27 cellular contexts compared by ENCODE assay signal in genomic region chr4:95102391-95102790, GRCh38.
"Had no signal": no experiment of that assay in that cellular context is flagged by ENCODE, and none has a peak within 500 bp of the region (broad histone marks: within the 10 kb centered on the region; RNA-seq: fewer than 3 reads in every experiment).

No MANE protein-coding gene starts in this region.

- H3K27me3 ChIP-seq: colonic mucosa, esophagus squamous epithelium, gastroesophageal sphincter, sigmoid colon had no signal

- H3K9me3 ChIP-seq: colonic mucosa, esophagus squamous epithelium, gastroesophageal sphincter, sigmoid colon, thoracic aorta had no signal

- H3K4me3 ChIP-seq: colonic mucosa, dorsolateral prefrontal cortex, esophagus squamous epithelium, gastroesophageal sphincter, sigmoid colon, smooth muscle cell, thoracic aorta had no signal

- H3K36me3 ChIP-seq: colonic mucosa, esophagus squamous epithelium, gastroesophageal sphincter, sigmoid colon, thoracic aorta had no signal

- FAIRE-seq: bronchial epithelial cell, islet of Langerhans had no signal

- H3K4me2 ChIP-seq: smooth muscle cell had no signal

- ATAC-seq: activated CD4-positive, alpha-beta T cell treated with anti-CD3 and anti-CD28 coated beads for 36 hours; activated T-helper 17 cell treated with anti-CD3 and anti-CD28 coated beads, Interleukin-2, amount 50 U/mL, for 72 hours; effector memory CD8-positive, alpha-beta T cell; gastroesophageal sphincter; stimulated activated naive B cell treated with anti-CD40 and anti-IgM and Interleukin-4, amounts not matched to agents 10 μg/mL and 1 μg/mL and 100 μg/mL, for 72 hours; T-cell had no signal

- DNase-seq: activated CD4-positive, alpha-beta T cell treated with anti-CD3 and anti-CD28 coated beads for 36 hours; activated CD4-positive, alpha-beta T cell treated with anti-CD3 and anti-CD28 coated beads, Interleukin-2, amount 50 U/mL, for 4 hours; activated CD8-positive, alpha-beta memory T cell treated with anti-CD3 and anti-CD28 coated beads for 24 hours; activated CD8-positive, alpha-beta memory T cell treated with anti-CD3 and anti-CD28 coated beads, Interleukin-2, amount 50 U/mL, for 4 hours; activated naive CD4-positive, alpha-beta T cell treated with anti-CD3 and anti-CD28 coated beads, Interleukin-2, amount 10 ng/mL, durations not matched to agents 7 days and 5 days; activated T-cell treated with anti-CD3 and anti-CD28 coated beads, Interleukin-2, amount 50 U/mL, for 24 hours; amygdala; colonic mucosa; dorsolateral prefrontal cortex; effector memory CD8-positive, alpha-beta T cell; esophagus squamous epithelium; head of caudate nucleus; hypothalamus; nephron progenitor cell; nucleus accumbens; posterior cingulate gyrus; retina; sigmoid colon; stimulated activated CD4-positive, alpha-beta T cell treated with anti-CD3 and anti-CD28 coated beads, Interleukin-15, amount 100 ng/mL, for 24 hours; stimulated activated naive B cell treated with anti-CD40 and anti-IgM and Interleukin-4, amounts not matched to agents 10 μg/mL and 1 μg/mL and 100 μg/mL, for 72 hours; T-cell had no signal

- H3K27ac ChIP-seq: colonic mucosa, dorsolateral prefrontal cortex, esophagus squamous epithelium, gastroesophageal sphincter, sigmoid colon, thoracic aorta had no signal

- H3K4me1 ChIP-seq: colonic mucosa, esophagus squamous epithelium, gastroesophageal sphincter, sigmoid colon had no signal
